ENCODE assay signal across 8 cellular contexts in the genomic region with DNA sequence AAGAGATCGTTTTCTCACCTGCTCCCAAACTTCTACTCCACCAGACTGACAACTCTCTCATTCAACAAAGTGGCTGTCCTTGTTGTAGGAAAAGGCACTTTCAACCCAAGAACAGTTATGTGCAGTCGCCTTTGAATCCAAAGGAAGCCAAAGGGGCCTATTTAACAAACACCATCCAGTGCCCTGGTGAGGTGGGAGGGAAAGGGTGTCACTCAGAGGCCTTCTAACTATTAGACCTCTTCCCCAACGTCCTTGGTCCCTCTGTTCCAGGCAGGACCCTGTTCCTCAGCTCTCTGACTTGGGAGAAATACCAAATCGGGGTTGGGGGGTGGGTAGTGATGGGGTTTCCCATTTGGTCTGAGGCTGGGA. TPM values are rescaled to one million over a fixed set of nuclear protein-coding genes. Genes with fewer than 3 reads are reported as not detected.
DNase-seq lines count a peak whose midpoint lies in the region; ATAC-seq and TF ChIP-seq lines count a peak whose summit lies in the region.

No MANE protein-coding gene starts in this region.

- H3K4me3 ChIP-seq in iPS-18c (ENCODE audit: insufficient read depth, low read depth, low read length) (peak overlapping the region; percentile 94), testis (peak overlapping the region; percentile 67 to 75)

- WGBS in testis, 2 donors: 45 to 59% methylated on average over 4 of the region's 4 CpGs

- peaks cover 24% of the 10 kb centered on the region for H3K4me1 Mint-ChIP-seq in activated T-cell treated with anti-CD3 and anti-CD28 coated beads, Interleukin-2, amount 50 U/mL, for 72 hours (ENCODE audit: low read depth)
- peaks cover 7% of the 10 kb centered on the region for H3K4me1 Mint-ChIP-seq in activated T-helper 17 cell treated with anti-CD3 and anti-CD28 coated beads, Interleukin-2, amount 50 U/mL, for 72 hours

- peaks cover 0 to 3% of the 10 kb centered on the region in 2 donors for H3K36me3 Mint-ChIP-seq in activated T-cell treated with anti-CD3 and anti-CD28 coated beads, Interleukin-2, amount 50 U/mL, for 72 hours (ENCODE audit: insufficient read depth in 2 of 2)
- no peaks in the 10 kb centered on the region for H3K36me3 Mint-ChIP-seq in activated T-helper 17 cell treated with anti-CD3 and anti-CD28 coated beads, Interleukin-2, amount 50 U/mL, for 72 hours (ENCODE audit: low read depth)

- no peak for DNase-seq in activated T-cell treated with anti-CD3 and anti-CD28 coated beads, Interleukin-2, amount 50 U/mL, for 72 hours
- no peak for DNase-seq in activated T-cell treated with anti-CD3 and anti-CD28 coated beads, Interleukin-2, amount 50 U/mL, for 1 hour
- DNase-seq in testis (no peak), SK-N-DZ (ENCODE audit: low spot score) (no peak), activated gamma-delta T cell (lab: John Stamatoyannopoulos, UW) (no peak)

- no peak overlapping the region for H3K27ac ChIP-seq in testis

- no peaks in the 10 kb centered on the region for H3K9me3 Mint-ChIP-seq in activated T-cell treated with anti-CD3 and anti-CD28 coated beads, Interleukin-2, amount 50 U/mL, for 72 hours
- no peaks in the 10 kb centered on the region for H3K9me3 Mint-ChIP-seq in activated T-helper 17 cell treated with anti-CD3 and anti-CD28 coated beads, Interleukin-2, amount 50 U/mL, for 72 hours

- intact Hi-C loops in testis (cut with DNase I; ENCODE audit: low total_unique reads): no loop called here

- H3K9me3 ChIP-seq in iPS-18c (ENCODE audit: control insufficient read depth, insufficient read depth, low read length) (peaks cover 4% of the 10 kb centered on the region), testis (no peaks in the 10 kb centered on the region)

- no peak overlapping the region for H3K27ac Mint-ChIP-seq in activated T-cell treated with anti-CD3 and anti-CD28 coated beads, Interleukin-2, amount 50 U/mL, for 72 hours
- no peak overlapping the region for H3K27ac Mint-ChIP-seq in activated T-helper 17 cell treated with anti-CD3 and anti-CD28 coated beads, Interleukin-2, amount 50 U/mL, for 72 hours

- no peaks in the 10 kb centered on the region for H3K36me3 ChIP-seq in testis (ENCODE audit: low read depth, missing control alignments)

- no peaks in the 10 kb centered on the region for H3K4me1 ChIP-seq in testis

- no peak for TF ChIP-seq POLR2A in testis (IDR thresholded peaks at IDR 0.05)

- peaks cover 60% of the 10 kb centered on the region for H3K27me3 Mint-ChIP-seq in activated T-cell treated with anti-CD3 and anti-CD28 coated beads, Interleukin-2, amount 50 U/mL, for 72 hours (ENCODE audit: low read depth)
- H3K27me3 Mint-ChIP-seq in activated T-helper 17 cell treated with anti-CD3 and anti-CD28 coated beads, Interleukin-2, amount 50 U/mL, for 72 hours: peaks cover 53% of the 10 kb centered on the region

- no peaks in the 10 kb centered on the region for H3K27me3 ChIP-seq in testis

- no peak for ATAC-seq in activated T-cell treated with anti-CD3 and anti-CD28 coated beads, Interleukin-2, amount 50 U/mL, for 72 hours (replicated peaks in 1 of 2)
- no peak for ATAC-seq in activated T-helper 17 cell treated with anti-CD3 and anti-CD28 coated beads, Interleukin-2, amount 50 U/mL, for 72 hours (replicated peaks)
- no peak for ATAC-seq in GM19455 (IDR thresholded peaks at IDR 0.05; ENCODE audit: unreplicated experiment)

- TF ChIP-seq CTCF in testis (IDR thresholded peaks at IDR 0.05): no peak

- H3K4me3 Mint-ChIP-seq in activated T-cell treated with anti-CD3 and anti-CD28 coated beads, Interleukin-2, amount 50 U/mL, for 72 hours: peak overlapping the region; percentile 56 to 87
- peak overlapping the region; percentile 71 for H3K4me3 Mint-ChIP-seq in activated T-helper 17 cell treated with anti-CD3 and anti-CD28 coated beads, Interleukin-2, amount 50 U/mL, for 72 hours

RNA-seq across cellular contexts. Expression of a gene that starts 3.2 kb away (rescaled TPM):
- total RNA-seq in activated T-cell treated with anti-CD3 and anti-CD28 coated beads, Interleukin-2, amount 50 U/mL, for 72 hours: under 1 TPM; 0.17 to 0.19 TPM
- under 1 TPM in 1 of 2 donors, not detected in 1; 0.54 TPM for total RNA-seq in activated T-helper 17 cell treated with anti-CD3 and anti-CD28 coated beads, Interleukin-2, amount 50 U/mL, for 72 hours
- 1 to 10 TPM; 2.0 to 3.4 TPM for total RNA-seq in testis
- 1.6 TPM for polyA plus RNA-seq in testis (ENCODE audit: insufficient read depth, low read depth, low replicate concordance)
- 5.5 and 5.6 TPM in 2 replicates for polyA plus RNA-seq in SK-N-DZ (2014; cell fraction: cytosol; rRNA removed)
- polyA plus RNA-seq in SK-N-DZ (2014; cell fraction: nucleus; rRNA removed): 4.7 and 5.3 TPM in 2 replicates

RNA-seq across cellular contexts. Expression of a gene that starts 13.6 kb away (rescaled TPM):
- 10 to 100 TPM; 45.4 to 51.3 TPM for total RNA-seq in activated T-cell treated with anti-CD3 and anti-CD28 coated beads, Interleukin-2, amount 50 U/mL, for 72 hours
- total RNA-seq in activated T-helper 17 cell treated with anti-CD3 and anti-CD28 coated beads, Interleukin-2, amount 50 U/mL, for 72 hours: 10 to 100 TPM; 13.4 to 29.9 TPM
- total RNA-seq in testis: 10 to 100 TPM; 36.0 to 39.9 TPM
- polyA plus RNA-seq in testis (ENCODE audit: insufficient read depth, low read depth, low replicate concordance): 17.3 TPM
- polyA plus RNA-seq in SK-N-DZ (2014; cell fraction: cytosol; rRNA removed): 26.5 and 57.6 TPM in 2 replicates
- polyA plus RNA-seq in SK-N-DZ (2014; cell fraction: nucleus; rRNA removed): 22.9 and 58.1 TPM in 2 replicates
